ENCODE assay signal across 8 cellular contexts in genomic region chr22:36419177-36419911, GRCh38. TPM values are rescaled to one million over a fixed set of nuclear protein-coding genes. Genes with fewer than 3 reads are reported as not detected.
DNase-seq lines count a peak whose midpoint lies in the region; ATAC-seq and TF ChIP-seq lines count a peak whose summit lies in the region.

No MANE protein-coding gene starts in this region.

- no peak overlapping the region for H3K27ac Mint-ChIP-seq in Calu3 (ENCODE audit: unreplicated experiment)
- H3K27ac Mint-ChIP-seq in mesothelial cell of epicardium, result peak overlapping the region; percentile 66

- H3K4me3 Mint-ChIP-seq in Calu3 (ENCODE audit: low read depth, unreplicated experiment) (peak overlapping the region; percentile 17), mesothelial cell of epicardium (peak overlapping the region; percentile 23)

- H3K27me3 Mint-ChIP-seq in Calu3 (ENCODE audit: unreplicated experiment), result no peaks in the 10 kb centered on the region
- H3K27me3 Mint-ChIP-seq in mesothelial cell of epicardium (ENCODE audit: low read depth), result no peaks in the 10 kb centered on the region

- peak overlapping the region; percentile 24 for H3K4me3 ChIP-seq in choroid plexus epithelial cell (ENCODE audit: low read depth, low read length)

- H3K9me3 Mint-ChIP-seq in Calu3 (ENCODE audit: low read depth, unreplicated experiment) (no peaks in the 10 kb centered on the region), mesothelial cell of epicardium (no peaks in the 10 kb centered on the region)

- H3K36me3 Mint-ChIP-seq in Calu3 (ENCODE audit: insufficient read depth, unreplicated experiment) (no peaks in the 10 kb centered on the region), mesothelial cell of epicardium (no peaks in the 10 kb centered on the region)

- TF ChIP-seq CTCF in Calu3 (IDR thresholded peaks at IDR 0.05; ENCODE audit: unreplicated experiment) (no peak), choroid plexus epithelial cell (conservative IDR thresholded peaks at IDR 0.05; ENCODE audit: low read depth, low read length) (no peak), mesothelial cell of epicardium (IDR thresholded peaks at IDR 0.05; ENCODE audit: unreplicated experiment) (no peak)

- H3K4me1 Mint-ChIP-seq in Calu3 (ENCODE audit: low read depth, unreplicated experiment) (peaks cover 13% of the 10 kb centered on the region), mesothelial cell of epicardium (peaks cover 6% of the 10 kb centered on the region)

- intact Hi-C loops in Calu3 (cut with micrococcal nuclease; ENCODE audit: unreplicated experiment), result no loop called here

- no peak for ATAC-seq in GM18868 (IDR thresholded peaks at IDR 0.05; ENCODE audit: unreplicated experiment)

- BruUV-seq in Calu3 (replicated peaks; lab: Mats Ljungman, UMichigan), result no TSS peak

- DNase-seq in Calu3, result no peak
- DNase-seq in LHCN-M2 (ENCODE audit: low read depth), result peak; percentile 49
- DNase-seq in choroid plexus epithelial cell (ENCODE audit: low read depth), result peak; percentile 93
- no peak for DNase-seq in mesothelial cell of epicardium (ENCODE audit: low spot score in 2 of 2, unreplicated experiment in 2 of 2)
- peak; percentile 78 for DNase-seq in ureter (ENCODE audit: low spot score)
- DNase-seq in NCI-H524 (lab: John Stamatoyannopoulos, UW), result no peak
- no peak for DNase-seq in activated gamma-delta T cell (lab: John Stamatoyannopoulos, UW)

- CTCF ChIA-PET in Calu3 (lab: Charles Lee), result no interaction called here

RNA-seq across cellular contexts. Expression of gene MYH9, which starts 31.6 kb away (rescaled TPM):
- 526 and 606 TPM in 2 replicates for total RNA-seq in Calu3 (2022)
- 481 and 492 TPM in 2 replicates for total RNA-seq in LHCN-M2 (2014; rRNA removed)
- polyA plus RNA-seq in LHCN-M2 (2012), result 762 TPM
- 321 to 346 TPM (median 341 TPM) in 3 replicates for total RNA-seq in mesothelial cell of epicardium
- total RNA-seq in ureter, result 810 TPM

Comparison
In these comparisons a context has a peak if more than half of its experiments do, and no peak if none do; other contexts are left out.
1. DNase-seq: peak in LHCN-M2 (single experiment), choroid plexus epithelial cell (single experiment) and ureter (single experiment); none in Calu3 (single experiment), mesothelial cell of epicardium (0 of 2), NCI-H524 (0 of 2) and activated gamma-delta T cell (single experiment).